In genomic region chr22:30260276-30260675, GRCh38 we compare ENCODE assay signal across 27 cellular contexts. TPM values are rescaled to one million over a fixed set of nuclear protein-coding genes. Genes with fewer than 3 reads are reported as not detected.
A peak's percentile ranks its signal among the peaks of the same experiment; 100 is the strongest.
DNase-seq lines count a peak whose midpoint lies in the region; ATAC-seq and TF ChIP-seq lines count a peak whose summit lies in the region.
"Had no signal": no experiment of that assay in that cellular context is flagged by ENCODE, and none has a peak within 500 bp of the region (broad histone marks: within the 10 kb centered on the region; RNA-seq: fewer than 3 reads in every experiment).

No MANE protein-coding gene starts in this region.

- H3K4me3 ChIP-seq in osteoblast (ENCODE audit: insufficient read depth, low read length): no peak overlapping the region
- H3K4me3 ChIP-seq: BLaER1 had no signal

- H3K27me3 Mint-ChIP-seq in activated CD4-positive, alpha-beta T cell treated with anti-CD3 and anti-CD28 coated beads, Interleukin-2, amount 10 ng/mL, durations not matched to agents 7 days and 5 days: no peaks in the 10 kb centered on the region
- H3K27me3 Mint-ChIP-seq in CD14-positive monocyte (ENCODE audit: low read depth in 3 of 3): peaks cover 12 to 20% (median 14%) of the 10 kb centered on the region in 3 donors
- H3K27me3 Mint-ChIP-seq in activated T-helper 1 cell treated with anti-CD3 and anti-CD28 coated beads, Interleukin-12 subunit alpha, Interleukin-12 subunit beta, Interleukin-2, Interleukin-4 antibody, amounts not matched to agents 30 ng/mL and 10 ng/mL and 1 ng/mL, durations not matched to agents 14 hours and 24 hours and 36 hours (ENCODE audit: insufficient read depth): no peaks in the 10 kb centered on the region
- H3K27me3 Mint-ChIP-seq in activated naive CD4-positive, alpha-beta T cell treated with anti-CD3 and anti-CD28 coated beads for 36 hours (ENCODE audit: low read depth): no peaks in the 10 kb centered on the region
- H3K27me3 Mint-ChIP-seq: CD4-positive, alpha-beta T cell had no signal

- DNase-seq in activated CD4-positive, alpha-beta T cell treated with anti-CD3 and anti-CD28 coated beads, Interleukin-2, amount 10 ng/mL, durations not matched to agents 7 days and 5 days: no peak
- no peak for DNase-seq in activated CD4-positive, alpha-beta T cell treated with anti-CD3 and anti-CD28 coated beads, Interleukin-2, amount 50 U/mL, for 1 hour
- no peak for DNase-seq in CD14-positive monocyte (ENCODE audit: low spot score)
- DNase-seq in activated T-helper 1 cell treated with anti-CD3 and anti-CD28 coated beads, Interleukin-12 subunit alpha, Interleukin-12 subunit beta, Interleukin-2, Interleukin-4 antibody, amounts not matched to agents 30 ng/mL and 10 ng/mL and 1 ng/mL, durations not matched to agents 14 hours and 24 hours and 36 hours (ENCODE audit: low spot score): no peak
- peak; percentile 11 for DNase-seq in osteoblast (ENCODE audit: insufficient read length, low spot score, missing footprints)
- DNase-seq in activated naive CD4-positive, alpha-beta T cell treated with anti-CD3 and anti-CD28 coated beads for 36 hours: no peak
- DNase-seq: CD4-positive, alpha-beta T cell; GOT3; HCEC 1CT; Kasumi-1; NCI-H1092 treated with DMSO at 0.1 percent for 48 hours; NCI-H1436 treated with DMSO at 0.1 percent for 48 hours; NCI-H2029; NCI-H446; NCI-H524 treated with DMSO at 0.1 percent for 48 hours; NCI-H82; NK-92 treated with Interleukin-12 subunit alpha and Interleukin-12 subunit beta, amount 100 ng/mL, for 24 hours; PC-3; RPMI8226; SHP77 treated with DMSO at 0.1 percent for 48 hours had no signal

- no peaks in the 10 kb centered on the region for H3K9me3 Mint-ChIP-seq in activated CD4-positive, alpha-beta T cell treated with anti-CD3 and anti-CD28 coated beads, Interleukin-2, amount 10 ng/mL, durations not matched to agents 7 days and 5 days
- no peaks in the 10 kb centered on the region for H3K9me3 Mint-ChIP-seq in CD14-positive monocyte
- H3K9me3 Mint-ChIP-seq in activated T-helper 1 cell treated with anti-CD3 and anti-CD28 coated beads, Interleukin-12 subunit alpha, Interleukin-12 subunit beta, Interleukin-2, Interleukin-4 antibody, amounts not matched to agents 30 ng/mL and 10 ng/mL and 1 ng/mL, durations not matched to agents 14 hours and 24 hours and 36 hours: no peaks in the 10 kb centered on the region
- no peaks in the 10 kb centered on the region for H3K9me3 Mint-ChIP-seq in activated naive CD4-positive, alpha-beta T cell treated with anti-CD3 and anti-CD28 coated beads for 36 hours
- H3K9me3 Mint-ChIP-seq: CD4-positive, alpha-beta T cell had no signal

- H3K27me3 ChIP-seq in osteoblast (ENCODE audit: insufficient read depth, low read length): no peaks in the 10 kb centered on the region
- H3K27me3 ChIP-seq: BLaER1 had no signal

- H3K9me3 ChIP-seq in osteoblast (ENCODE audit: low read depth, low read length): no peaks in the 10 kb centered on the region
- H3K9me3 ChIP-seq: BLaER1 had no signal

- POLR2A ChIA-PET in activated CD4-positive, alpha-beta T cell treated with anti-CD3 and anti-CD28 coated beads, Interleukin-2, amount 10 ng/mL, durations not matched to agents 7 days and 5 days (lab: Charles Lee): no interaction called here

- no peaks in the 10 kb centered on the region for H3K36me3 ChIP-seq in osteoblast (ENCODE audit: insufficient read depth, low read length)
- H3K36me3 ChIP-seq: BLaER1 had no signal

- peak overlapping the region; percentile 52 for H3K27ac Mint-ChIP-seq in activated CD4-positive, alpha-beta T cell treated with anti-CD3 and anti-CD28 coated beads, Interleukin-2, amount 10 ng/mL, durations not matched to agents 7 days and 5 days
- H3K27ac Mint-ChIP-seq in CD14-positive monocyte: peak overlapping the region in 6 of 7 donors; percentile 13 to 99 (median 90)
- H3K27ac Mint-ChIP-seq in activated T-helper 1 cell treated with anti-CD3 and anti-CD28 coated beads, Interleukin-12 subunit alpha, Interleukin-12 subunit beta, Interleukin-2, Interleukin-4 antibody, amounts not matched to agents 30 ng/mL and 10 ng/mL and 1 ng/mL, durations not matched to agents 14 hours and 24 hours and 36 hours: peak overlapping the region; percentile 42
- no peak overlapping the region for H3K27ac Mint-ChIP-seq in activated naive CD4-positive, alpha-beta T cell treated with anti-CD3 and anti-CD28 coated beads for 36 hours
- H3K27ac Mint-ChIP-seq: CD4-positive, alpha-beta T cell had no signal

- ATAC-seq in GM21515 (IDR thresholded peaks at IDR 0.05; ENCODE audit: unreplicated experiment): no peak
- ATAC-seq: PC-3 had no signal

- peaks cover 29% of the 10 kb centered on the region for H3K36me3 Mint-ChIP-seq in activated CD4-positive, alpha-beta T cell treated with anti-CD3 and anti-CD28 coated beads, Interleukin-2, amount 10 ng/mL, durations not matched to agents 7 days and 5 days (ENCODE audit: low read depth)
- peaks cover 9 to 17% of the 10 kb centered on the region in 2 donors for H3K36me3 Mint-ChIP-seq in CD14-positive monocyte
- peaks cover 15% of the 10 kb centered on the region for H3K36me3 Mint-ChIP-seq in activated T-helper 1 cell treated with anti-CD3 and anti-CD28 coated beads, Interleukin-12 subunit alpha, Interleukin-12 subunit beta, Interleukin-2, Interleukin-4 antibody, amounts not matched to agents 30 ng/mL and 10 ng/mL and 1 ng/mL, durations not matched to agents 14 hours and 24 hours and 36 hours (ENCODE audit: low read depth)
- peaks cover 21% of the 10 kb centered on the region for H3K36me3 Mint-ChIP-seq in activated naive CD4-positive, alpha-beta T cell treated with anti-CD3 and anti-CD28 coated beads for 36 hours (ENCODE audit: low read depth)

- H3K27ac ChIP-seq in osteoblast (ENCODE audit: low read depth, low read length): no peak overlapping the region
- H3K27ac ChIP-seq: BLaER1, HL-60 had no signal

- TF ChIP-seq CTCF in CD14-positive monocyte (IDR thresholded peaks at IDR 0.05) (no peak), osteoblast (IDR thresholded peaks at IDR 0.05; ENCODE audit: extremely low read depth, low read depth, low read length) (no peak)

- no peak overlapping the region for H3K4me3 Mint-ChIP-seq in activated CD4-positive, alpha-beta T cell treated with anti-CD3 and anti-CD28 coated beads, Interleukin-2, amount 10 ng/mL, durations not matched to agents 7 days and 5 days
- H3K4me3 Mint-ChIP-seq in CD14-positive monocyte: no peak overlapping the region
- no peak overlapping the region for H3K4me3 Mint-ChIP-seq in activated T-helper 1 cell treated with anti-CD3 and anti-CD28 coated beads, Interleukin-12 subunit alpha, Interleukin-12 subunit beta, Interleukin-2, Interleukin-4 antibody, amounts not matched to agents 30 ng/mL and 10 ng/mL and 1 ng/mL, durations not matched to agents 14 hours and 24 hours and 36 hours
- H3K4me3 Mint-ChIP-seq in activated naive CD4-positive, alpha-beta T cell treated with anti-CD3 and anti-CD28 coated beads for 36 hours: no peak overlapping the region
- H3K4me3 Mint-ChIP-seq: CD4-positive, alpha-beta T cell had no signal

- CTCF ChIA-PET in activated CD4-positive, alpha-beta T cell treated with anti-CD3 and anti-CD28 coated beads, Interleukin-2, amount 10 ng/mL, durations not matched to agents 7 days and 5 days (lab: Charles Lee): interaction anchor here (0.6 to 1.4 kb wide), 2 partner anchors 9 to 1435 kb away, joined by 3 read pairs; no protein-coding TSS in a partner anchor
- CTCF ChIA-PET in activated naive CD4-positive, alpha-beta T cell treated with anti-CD3 and anti-CD28 coated beads for 36 hours (lab: Charles Lee): interaction anchor here (0.5 to 2.9 kb wide), 7 partner anchors 10 to 1506 kb away, joined by 3 to 12 read pairs (median 4); no protein-coding TSS in a partner anchor

- H2AFZ ChIP-seq in osteoblast (ENCODE audit: low read length): no peak overlapping the region

- H3K79me2 ChIP-seq in osteoblast (ENCODE audit: insufficient read depth, low read length): no peaks in the 10 kb centered on the region

- peaks cover 16% of the 10 kb centered on the region for H3K4me1 ChIP-seq in osteoblast (ENCODE audit: insufficient read depth, low read length)

- no peak overlapping the region for H3K4me2 ChIP-seq in osteoblast (ENCODE audit: insufficient read depth, low read length)
- H3K4me2 ChIP-seq: BLaER1 had no signal

- peaks cover 71% of the 10 kb centered on the region for H3K4me1 Mint-ChIP-seq in activated CD4-positive, alpha-beta T cell treated with anti-CD3 and anti-CD28 coated beads, Interleukin-2, amount 10 ng/mL, durations not matched to agents 7 days and 5 days
- H3K4me1 Mint-ChIP-seq in CD14-positive monocyte: peaks cover 68% of the 10 kb centered on the region
- peaks cover 57% of the 10 kb centered on the region for H3K4me1 Mint-ChIP-seq in activated T-helper 1 cell treated with anti-CD3 and anti-CD28 coated beads, Interleukin-12 subunit alpha, Interleukin-12 subunit beta, Interleukin-2, Interleukin-4 antibody, amounts not matched to agents 30 ng/mL and 10 ng/mL and 1 ng/mL, durations not matched to agents 14 hours and 24 hours and 36 hours (ENCODE audit: low read depth)
- peaks cover 34% of the 10 kb centered on the region for H3K4me1 Mint-ChIP-seq in activated naive CD4-positive, alpha-beta T cell treated with anti-CD3 and anti-CD28 coated beads for 36 hours (ENCODE audit: low read depth)

- intact Hi-C loops in CD14-positive monocyte (cut with micrococcal nuclease): loop anchor here in 1 of 2 donors (2.0 kb wide), 1 partner anchor 47 kb away; no protein-coding TSS in a partner anchor
- intact Hi-C loops in activated T-helper 1 cell treated with anti-CD3 and anti-CD28 coated beads, Interleukin-12 subunit alpha, Interleukin-12 subunit beta, Interleukin-2, Interleukin-4 antibody, amounts not matched to agents 30 ng/mL and 10 ng/mL and 1 ng/mL, durations not matched to agents 14 hours and 24 hours and 36 hours (cut with micrococcal nuclease): no loop called here
- intact Hi-C loops in activated naive CD4-positive, alpha-beta T cell treated with anti-CD3 and anti-CD28 coated beads for 36 hours (cut with micrococcal nuclease): loop anchor here (10.0 kb wide), 1 partner anchor 655 kb away; the partner anchor contains the start of gene NF2

- H4K20me1 ChIP-seq in osteoblast (ENCODE audit: insufficient read depth, low read length): no peaks in the 10 kb centered on the region
- H4K20me1 ChIP-seq: BLaER1 had no signal

RNA-seq across cellular contexts. Expression of gene OSM, which starts 6.4 kb away (rescaled TPM):
- 10 to 100 TPM; 74.7 to 80.5 TPM for total RNA-seq in activated CD4-positive, alpha-beta T cell treated with anti-CD3 and anti-CD28 coated beads, Interleukin-2, amount 10 ng/mL, durations not matched to agents 7 days and 5 days
- 100 to 1,000 TPM in 1 of 2 donors, 10 to 100 TPM in 1; 48.0 to 146 TPM for polyA plus RNA-seq in CD14-positive monocyte
- total RNA-seq in activated T-helper 1 cell treated with anti-CD3 and anti-CD28 coated beads, Interleukin-12 subunit alpha, Interleukin-12 subunit beta, Interleukin-2, Interleukin-4 antibody, amounts not matched to agents 30 ng/mL and 10 ng/mL and 1 ng/mL, durations not matched to agents 14 hours and 24 hours and 36 hours: 76.7 and 78.3 TPM in 2 replicates
- total RNA-seq in osteoblast: not detected in 2 replicates
- total RNA-seq in activated naive CD4-positive, alpha-beta T cell treated with anti-CD3 and anti-CD28 coated beads for 36 hours: 10 to 100 TPM in 1 of 2 experiments, 1 to 10 TPM in 1; 8.9 to 11.2 TPM
- total RNA-seq: A172, G401, M059J, PC-3 had no signal
- polyA plus RNA-seq: AG04450 had no signal

RNA-seq across cellular contexts. Expression of gene LIF, which starts 13.7 kb away (rescaled TPM):
- total RNA-seq in activated CD4-positive, alpha-beta T cell treated with anti-CD3 and anti-CD28 coated beads, Interleukin-2, amount 10 ng/mL, durations not matched to agents 7 days and 5 days: 100 to 1,000 TPM; 102 to 103 TPM
- polyA plus RNA-seq in CD14-positive monocyte: not detected
- 450 and 455 TPM in 2 replicates for total RNA-seq in activated T-helper 1 cell treated with anti-CD3 and anti-CD28 coated beads, Interleukin-12 subunit alpha, Interleukin-12 subunit beta, Interleukin-2, Interleukin-4 antibody, amounts not matched to agents 30 ng/mL and 10 ng/mL and 1 ng/mL, durations not matched to agents 14 hours and 24 hours and 36 hours
- total RNA-seq in osteoblast: 3.2 and 3.3 TPM in 2 replicates
- total RNA-seq in activated naive CD4-positive, alpha-beta T cell treated with anti-CD3 and anti-CD28 coated beads for 36 hours: 100 to 1,000 TPM; 111 to 115 TPM

RNA-seq across cellular contexts. Expression of gene CASTOR1, which starts 29.0 kb away (rescaled TPM):
- total RNA-seq in activated CD4-positive, alpha-beta T cell treated with anti-CD3 and anti-CD28 coated beads, Interleukin-2, amount 10 ng/mL, durations not matched to agents 7 days and 5 days: 10 to 100 TPM; 16.7 to 20.0 TPM
- polyA plus RNA-seq in CD14-positive monocyte: 1 to 10 TPM; 6.4 to 6.5 TPM
- total RNA-seq in activated T-helper 1 cell treated with anti-CD3 and anti-CD28 coated beads, Interleukin-12 subunit alpha, Interleukin-12 subunit beta, Interleukin-2, Interleukin-4 antibody, amounts not matched to agents 30 ng/mL and 10 ng/mL and 1 ng/mL, durations not matched to agents 14 hours and 24 hours and 36 hours: 5.6 and 8.8 TPM in 2 replicates
- total RNA-seq in osteoblast: 5.3 and 5.8 TPM in 2 replicates
- 1 to 10 TPM; 2.1 to 3.8 TPM for total RNA-seq in activated naive CD4-positive, alpha-beta T cell treated with anti-CD3 and anti-CD28 coated beads for 36 hours

Comparison
In these comparisons a context has a peak if more than half of its experiments do, and no peak if none do; other contexts are left out.
1. RNA of gene LIF, which starts 13.7 kb away (total RNA-seq): 450 to 455 TPM in activated T-helper 1 cell treated with anti-CD3 and anti-CD28 coated beads, Interleukin-12 subunit alpha, Interleukin-12 subunit beta, Interleukin-2, Interleukin-4 antibody, amounts not matched to agents 30 ng/mL and 10 ng/mL and 1 ng/mL, durations not matched to agents 14 hours and 24 hours and 36 hours, 111 to 115 TPM in activated naive CD4-positive, alpha-beta T cell treated with anti-CD3 and anti-CD28 coated beads for 36 hours and 102 to 103 TPM in activated CD4-positive, alpha-beta T cell treated with anti-CD3 and anti-CD28 coated beads, Interleukin-2, amount 10 ng/mL, durations not matched to agents 7 days and 5 days; 3.2 to 3.3 TPM in osteoblast; every median in the first group is over 10 times any median in the second.